In the genomic region with DNA sequence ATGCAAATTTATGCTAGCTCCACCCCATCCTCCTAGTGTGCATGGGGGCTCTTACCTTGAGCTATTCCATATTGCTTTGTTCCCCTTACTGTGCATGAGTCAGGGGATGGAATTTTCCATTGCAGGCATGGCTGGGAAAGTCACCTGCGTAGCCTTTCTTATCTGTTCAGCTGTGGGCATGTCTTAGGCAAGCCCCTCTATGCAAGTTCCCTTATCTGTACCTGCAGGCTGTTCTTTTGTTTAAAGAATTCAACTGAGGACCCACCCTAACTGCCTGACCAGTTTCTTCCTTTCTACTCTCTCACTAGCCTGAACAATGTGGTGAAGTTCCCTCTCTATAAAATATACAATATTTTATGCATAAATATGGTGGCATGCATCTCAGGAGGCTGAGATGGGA, we compare ENCODE assay signal across 1 cellular context.
TF ChIP-seq lines count a peak whose summit lies in the region.

No MANE protein-coding gene starts in this region.

TF ChIP-seq in K562, 482 proteins besides CTCF, POLR2A, EP300 and RAD21 (continued from another document and continues in another):
- TF ChIP-seq, protein P1, sequence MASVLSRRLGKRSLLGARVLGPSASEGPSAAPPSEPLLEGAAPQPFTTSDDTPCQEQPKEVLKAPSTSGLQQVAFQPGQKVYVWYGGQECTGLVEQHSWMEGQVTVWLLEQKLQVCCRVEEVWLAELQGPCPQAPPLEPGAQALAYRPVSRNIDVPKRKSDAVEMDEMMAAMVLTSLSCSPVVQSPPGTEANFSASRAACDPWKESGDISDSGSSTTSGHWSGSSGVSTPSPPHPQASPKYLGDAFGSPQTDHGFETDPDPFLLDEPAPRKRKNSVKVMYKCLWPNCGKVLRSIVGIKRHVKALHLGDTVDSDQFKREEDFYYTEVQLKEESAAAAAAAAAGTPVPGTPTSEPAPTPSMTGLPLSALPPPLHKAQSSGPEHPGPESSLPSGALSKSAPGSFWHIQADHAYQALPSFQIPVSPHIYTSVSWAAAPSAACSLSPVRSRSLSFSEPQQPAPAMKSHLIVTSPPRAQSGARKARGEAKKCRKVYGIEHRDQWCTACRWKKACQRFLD (CRISPR knock-in tag; IDR thresholded peaks at IDR 0.05) = no peak
- TF ChIP-seq NFIC (IDR thresholded peaks at IDR 0.05) = 0 out of 2 replicates have a peak, but pooled peaks have one; percentile 24
- no peak for TF ChIP-seq YBX1 (IDR thresholded peaks at IDR 0.05)
- TF ChIP-seq SIX5 (IDR thresholded peaks at IDR 0.05; ENCODE audit: borderline replicate concordance in 1 of 2, insufficient read depth in 1 of 2, low read depth in 1 of 2, low read length in 2 of 2) = no peak
- no peak for TF ChIP-seq MXI1 (IDR thresholded peaks at IDR 0.05; ENCODE audit: low read depth, low read length)
- no peak for TF ChIP-seq ZNF764 (CRISPR knock-in tag; IDR thresholded peaks at IDR 0.05; ENCODE audit: low read depth)
- no peak for TF ChIP-seq ASH1L (IDR thresholded peaks at IDR 0.05; ENCODE audit: borderline replicate concordance, low read depth, partially characterized antibody)
- TF ChIP-seq ZNF324 (CRISPR knock-in tag; IDR thresholded peaks at IDR 0.05) = no peak
- peak; percentile 79 for TF ChIP-seq ARID1B (IDR thresholded peaks at IDR 0.05)
- no peak for TF ChIP-seq NRF1 (conservative IDR thresholded peaks at IDR 0.05 in 1 of 2, IDR thresholded peaks at IDR 0.05 in 1 of 2)
- TF ChIP-seq, protein P2, sequence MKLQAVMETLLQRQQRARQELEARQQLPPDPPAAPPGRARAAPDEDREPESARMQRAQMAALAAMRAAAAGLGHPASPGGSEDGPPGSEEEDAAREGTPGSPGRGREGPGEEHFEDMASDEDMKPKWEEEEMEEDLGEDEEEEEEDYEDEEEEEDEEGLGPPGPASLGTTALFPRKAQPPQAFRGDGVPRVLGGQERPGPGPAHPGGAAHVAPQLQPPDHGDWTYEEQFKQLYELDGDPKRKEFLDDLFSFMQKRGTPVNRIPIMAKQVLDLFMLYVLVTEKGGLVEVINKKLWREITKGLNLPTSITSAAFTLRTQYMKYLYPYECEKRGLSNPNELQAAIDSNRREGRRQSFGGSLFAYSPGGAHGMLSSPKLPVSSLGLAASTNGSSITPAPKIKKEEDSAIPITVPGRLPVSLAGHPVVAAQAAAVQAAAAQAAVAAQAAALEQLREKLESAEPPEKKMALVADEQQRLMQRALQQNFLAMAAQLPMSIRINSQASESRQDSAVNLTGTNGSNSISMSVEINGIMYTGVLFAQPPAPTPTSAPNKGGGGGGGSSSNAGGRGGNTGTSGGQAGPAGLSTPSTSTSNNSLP (IDR thresholded peaks at IDR 0.05; ENCODE audit: borderline replicate concordance, low read depth, low read length) = no peak
- TF ChIP-seq, protein P3, sequence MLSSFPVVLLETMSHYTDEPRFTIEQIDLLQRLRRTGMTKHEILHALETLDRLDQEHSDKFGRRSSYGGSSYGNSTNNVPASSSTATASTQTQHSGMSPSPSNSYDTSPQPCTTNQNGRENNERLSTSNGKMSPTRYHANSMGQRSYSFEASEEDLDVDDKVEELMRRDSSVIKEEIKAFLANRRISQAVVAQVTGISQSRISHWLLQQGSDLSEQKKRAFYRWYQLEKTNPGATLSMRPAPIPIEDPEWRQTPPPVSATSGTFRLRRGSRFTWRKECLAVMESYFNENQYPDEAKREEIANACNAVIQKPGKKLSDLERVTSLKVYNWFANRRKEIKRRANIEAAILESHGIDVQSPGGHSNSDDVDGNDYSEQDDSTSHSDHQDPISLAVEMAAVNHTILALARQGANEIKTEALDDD (IDR thresholded peaks at IDR 0.05) = no peak
- TF ChIP-seq, protein P4, sequence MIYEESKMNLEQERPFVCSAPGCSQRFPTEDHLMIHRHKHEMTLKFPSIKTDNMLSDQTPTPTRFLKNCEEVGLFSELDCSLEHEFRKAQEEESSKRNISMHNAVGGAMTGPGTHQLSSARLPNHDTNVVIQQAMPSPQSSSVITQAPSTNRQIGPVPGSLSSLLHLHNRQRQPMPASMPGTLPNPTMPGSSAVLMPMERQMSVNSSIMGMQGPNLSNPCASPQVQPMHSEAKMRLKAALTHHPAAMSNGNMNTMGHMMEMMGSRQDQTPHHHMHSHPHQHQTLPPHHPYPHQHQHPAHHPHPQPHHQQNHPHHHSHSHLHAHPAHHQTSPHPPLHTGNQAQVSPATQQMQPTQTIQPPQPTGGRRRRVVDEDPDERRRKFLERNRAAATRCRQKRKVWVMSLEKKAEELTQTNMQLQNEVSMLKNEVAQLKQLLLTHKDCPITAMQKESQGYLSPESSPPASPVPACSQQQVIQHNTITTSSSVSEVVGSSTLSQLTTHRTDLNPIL (CRISPR knock-in tag; IDR thresholded peaks at IDR 0.05) = no peak
- TF ChIP-seq KHSRP (IDR thresholded peaks at IDR 0.05) = no peak
- TF ChIP-seq GATA2 (CRISPR knock-in tag; IDR thresholded peaks at IDR 0.05) = 0 out of 2 replicates have a peak, but pooled peaks have one; percentile 14
- no peak for TF ChIP-seq SPI1 (IDR thresholded peaks at IDR 0.05; ENCODE audit: borderline replicate concordance, low read depth, low read length)
- TF ChIP-seq JUND (IDR thresholded peaks at IDR 0.05; ENCODE audit: borderline replicate concordance, low read depth, low read length) = peak; percentile 7; the same call in 1 of the 2 replicates
- TF ChIP-seq JUND (tag; IDR thresholded peaks at IDR 0.05; ENCODE audit: borderline replicate concordance, low read depth, low read length) = peak; percentile 44; the same call in 1 of the 3 replicates
- TF ChIP-seq PCBP2 (IDR thresholded peaks at IDR 0.05; ENCODE audit: low read depth, low read length, poor library complexity, severe bottlenecking) = no peak
- TF ChIP-seq NCOA1 (IDR thresholded peaks at IDR 0.05; ENCODE audit: low read depth) = no peak
- no peak for TF ChIP-seq GABPA (tag; conservative IDR thresholded peaks at IDR 0.05; ENCODE audit: low read depth)
- no peak for TF ChIP-seq GATAD2A (IDR thresholded peaks at IDR 0.05)
- TF ChIP-seq STAT5A (IDR thresholded peaks at IDR 0.05; ENCODE audit: borderline replicate concordance, low read length) = peak; percentile 12; the same call in 1 of the 2 replicates
- TF ChIP-seq, protein P5, sequence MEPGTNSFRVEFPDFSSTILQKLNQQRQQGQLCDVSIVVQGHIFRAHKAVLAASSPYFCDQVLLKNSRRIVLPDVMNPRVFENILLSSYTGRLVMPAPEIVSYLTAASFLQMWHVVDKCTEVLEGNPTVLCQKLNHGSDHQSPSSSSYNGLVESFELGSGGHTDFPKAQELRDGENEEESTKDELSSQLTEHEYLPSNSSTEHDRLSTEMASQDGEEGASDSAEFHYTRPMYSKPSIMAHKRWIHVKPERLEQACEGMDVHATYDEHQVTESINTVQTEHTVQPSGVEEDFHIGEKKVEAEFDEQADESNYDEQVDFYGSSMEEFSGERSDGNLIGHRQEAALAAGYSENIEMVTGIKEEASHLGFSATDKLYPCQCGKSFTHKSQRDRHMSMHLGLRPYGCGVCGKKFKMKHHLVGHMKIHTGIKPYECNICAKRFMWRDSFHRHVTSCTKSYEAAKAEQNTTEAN (CRISPR knock-in tag; IDR thresholded peaks at IDR 0.05) = no peak
- TF ChIP-seq ZNF41 (CRISPR knock-in tag; conservative IDR thresholded peaks at IDR 0.05) = no peak
- no peak for TF ChIP-seq RAD51 (IDR thresholded peaks at IDR 0.05; ENCODE audit: borderline replicate concordance, low read depth)
- TF ChIP-seq, protein P6, sequence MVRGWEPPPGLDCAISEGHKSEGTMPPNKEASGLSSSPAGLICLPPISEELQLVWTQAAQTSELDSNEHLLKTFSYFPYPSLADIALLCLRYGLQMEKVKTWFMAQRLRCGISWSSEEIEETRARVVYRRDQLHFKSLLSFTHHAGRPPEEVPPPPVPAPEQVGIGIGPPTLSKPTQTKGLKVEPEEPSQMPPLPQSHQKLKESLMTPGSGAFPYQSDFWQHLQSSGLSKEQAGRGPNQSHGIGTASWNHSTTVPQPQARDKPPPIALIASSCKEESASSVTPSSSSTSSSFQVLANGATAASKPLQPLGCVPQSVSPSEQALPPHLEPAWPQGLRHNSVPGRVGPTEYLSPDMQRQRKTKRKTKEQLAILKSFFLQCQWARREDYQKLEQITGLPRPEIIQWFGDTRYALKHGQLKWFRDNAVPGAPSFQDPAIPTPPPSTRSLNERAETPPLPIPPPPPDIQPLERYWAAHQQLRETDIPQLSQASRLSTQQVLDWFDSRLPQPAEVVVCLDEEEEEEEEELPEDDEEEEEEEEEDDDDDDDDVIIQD (CRISPR knock-in tag; IDR thresholded peaks at IDR 0.05) = no peak
- peak; percentile 93 for TF ChIP-seq SOX6 (IDR thresholded peaks at IDR 0.05)
- no peak for TF ChIP-seq RBM34 (IDR thresholded peaks at IDR 0.05; ENCODE audit: borderline replicate concordance, insufficient read depth, low read length)
- TF ChIP-seq, protein P7, sequence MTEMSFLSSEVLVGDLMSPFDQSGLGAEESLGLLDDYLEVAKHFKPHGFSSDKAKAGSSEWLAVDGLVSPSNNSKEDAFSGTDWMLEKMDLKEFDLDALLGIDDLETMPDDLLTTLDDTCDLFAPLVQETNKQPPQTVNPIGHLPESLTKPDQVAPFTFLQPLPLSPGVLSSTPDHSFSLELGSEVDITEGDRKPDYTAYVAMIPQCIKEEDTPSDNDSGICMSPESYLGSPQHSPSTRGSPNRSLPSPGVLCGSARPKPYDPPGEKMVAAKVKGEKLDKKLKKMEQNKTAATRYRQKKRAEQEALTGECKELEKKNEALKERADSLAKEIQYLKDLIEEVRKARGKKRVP (CRISPR knock-in tag; IDR thresholded peaks at IDR 0.05) = no peak
- peak; percentile 76 for TF ChIP-seq CBFA2T2 (conservative IDR thresholded peaks at IDR 0.05)
- no peak for TF ChIP-seq ERF (CRISPR knock-in tag; IDR thresholded peaks at IDR 0.05)
- TF ChIP-seq, protein P8, sequence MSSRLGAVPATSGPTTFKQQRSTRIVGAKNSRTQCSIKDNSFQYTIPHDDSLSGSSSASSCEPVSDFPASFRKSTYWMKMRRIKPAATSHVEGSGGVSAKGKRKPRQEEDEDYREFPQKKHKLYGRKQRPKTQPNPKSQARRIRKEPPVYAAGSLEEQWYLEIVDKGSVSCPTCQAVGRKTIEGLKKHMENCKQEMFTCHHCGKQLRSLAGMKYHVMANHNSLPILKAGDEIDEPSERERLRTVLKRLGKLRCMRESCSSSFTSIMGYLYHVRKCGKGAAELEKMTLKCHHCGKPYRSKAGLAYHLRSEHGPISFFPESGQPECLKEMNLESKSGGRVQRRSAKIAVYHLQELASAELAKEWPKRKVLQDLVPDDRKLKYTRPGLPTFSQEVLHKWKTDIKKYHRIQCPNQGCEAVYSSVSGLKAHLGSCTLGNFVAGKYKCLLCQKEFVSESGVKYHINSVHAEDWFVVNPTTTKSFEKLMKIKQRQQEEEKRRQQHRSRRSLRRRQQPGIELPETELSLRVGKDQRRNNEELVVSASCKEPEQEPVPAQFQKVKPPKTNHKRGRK (tag; IDR thresholded peaks at IDR 0.05) = no peak
- no peak for TF ChIP-seq ZNF79 (CRISPR knock-in tag; IDR thresholded peaks at IDR 0.05; ENCODE audit: low read depth)
- no peak for TF ChIP-seq NFYB (IDR thresholded peaks at IDR 0.05; ENCODE audit: extremely low read depth, insufficient read length)
- no peak for TF ChIP-seq TAF7 (tag; IDR thresholded peaks at IDR 0.05)
- no peak for TF ChIP-seq TAF15 (IDR thresholded peaks at IDR 0.05; ENCODE audit: low read depth, low read length)
- TF ChIP-seq SMARCE1 (IDR thresholded peaks at IDR 0.05) = peak; percentile 26; the same call in 1 of the 2 replicates
- no peak for TF ChIP-seq ZNF384 (IDR thresholded peaks at IDR 0.05; ENCODE audit: low read depth, low read length)
- 0 out of 2 replicates have a peak, but pooled peaks have one; percentile 34 for TF ChIP-seq CXXC5 (CRISPR knock-in tag; IDR thresholded peaks at IDR 0.05)
- TF ChIP-seq ZNF780A (CRISPR knock-in tag; IDR thresholded peaks at IDR 0.05) = no peak
- no peak for TF ChIP-seq POLR3G (IDR thresholded peaks at IDR 0.05; ENCODE audit: extremely low read depth, insufficient read length, insufficient replicate concordance)
- TF ChIP-seq ETV1 (tag; conservative IDR thresholded peaks at IDR 0.05; ENCODE audit: low read depth) = no peak
- TF ChIP-seq, protein P9, sequence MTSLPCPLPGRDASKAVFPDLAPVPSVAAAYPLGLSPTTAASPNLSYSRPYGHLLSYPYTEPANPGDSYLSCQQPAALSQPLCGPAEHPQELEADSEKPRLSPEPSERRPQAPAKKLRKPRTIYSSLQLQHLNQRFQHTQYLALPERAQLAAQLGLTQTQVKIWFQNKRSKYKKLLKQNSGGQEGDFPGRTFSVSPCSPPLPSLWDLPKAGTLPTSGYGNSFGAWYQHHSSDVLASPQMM (CRISPR knock-in tag; IDR thresholded peaks at IDR 0.05) = no peak
- TF ChIP-seq PHB2 (IDR thresholded peaks at IDR 0.05; ENCODE audit: low read depth) = no peak
- TF ChIP-seq TOE1 (IDR thresholded peaks at IDR 0.05; ENCODE audit: borderline replicate concordance) = no peak
- TF ChIP-seq TOE1 (CRISPR knock-in tag; IDR thresholded peaks at IDR 0.05; ENCODE audit: borderline replicate concordance, low read depth) = no peak
- TF ChIP-seq, protein P10, sequence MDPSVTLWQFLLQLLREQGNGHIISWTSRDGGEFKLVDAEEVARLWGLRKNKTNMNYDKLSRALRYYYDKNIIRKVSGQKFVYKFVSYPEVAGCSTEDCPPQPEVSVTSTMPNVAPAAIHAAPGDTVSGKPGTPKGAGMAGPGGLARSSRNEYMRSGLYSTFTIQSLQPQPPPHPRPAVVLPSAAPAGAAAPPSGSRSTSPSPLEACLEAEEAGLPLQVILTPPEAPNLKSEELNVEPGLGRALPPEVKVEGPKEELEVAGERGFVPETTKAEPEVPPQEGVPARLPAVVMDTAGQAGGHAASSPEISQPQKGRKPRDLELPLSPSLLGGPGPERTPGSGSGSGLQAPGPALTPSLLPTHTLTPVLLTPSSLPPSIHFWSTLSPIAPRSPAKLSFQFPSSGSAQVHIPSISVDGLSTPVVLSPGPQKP (CRISPR knock-in tag; IDR thresholded peaks at IDR 0.05) = no peak
- peak; percentile 74 for TF ChIP-seq TAL1 (IDR thresholded peaks at IDR 0.05)
- no peak for TF ChIP-seq ELF2 (CRISPR knock-in tag; IDR thresholded peaks at IDR 0.05)
- TF ChIP-seq, protein P11, sequence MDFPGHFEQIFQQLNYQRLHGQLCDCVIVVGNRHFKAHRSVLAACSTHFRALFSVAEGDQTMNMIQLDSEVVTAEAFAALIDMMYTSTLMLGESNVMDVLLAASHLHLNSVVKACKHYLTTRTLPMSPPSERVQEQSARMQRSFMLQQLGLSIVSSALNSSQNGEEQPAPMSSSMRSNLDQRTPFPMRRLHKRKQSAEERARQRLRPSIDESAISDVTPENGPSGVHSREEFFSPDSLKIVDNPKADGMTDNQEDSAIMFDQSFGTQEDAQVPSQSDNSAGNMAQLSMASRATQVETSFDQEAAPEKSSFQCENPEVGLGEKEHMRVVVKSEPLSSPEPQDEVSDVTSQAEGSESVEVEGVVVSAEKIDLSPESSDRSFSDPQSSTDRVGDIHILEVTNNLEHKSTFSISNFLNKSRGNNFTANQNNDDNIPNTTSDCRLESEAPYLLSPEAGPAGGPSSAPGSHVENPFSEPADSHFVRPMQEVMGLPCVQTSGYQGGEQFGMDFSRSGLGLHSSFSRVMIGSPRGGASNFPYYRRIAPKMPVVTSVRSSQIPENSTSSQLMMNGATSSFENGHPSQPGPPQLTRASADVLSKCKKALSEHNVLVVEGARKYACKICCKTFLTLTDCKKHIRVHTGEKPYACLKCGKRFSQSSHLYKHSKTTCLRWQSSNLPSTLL (IDR thresholded peaks at IDR 0.05) = no peak
- no peak for TF ChIP-seq RUNX1 (IDR thresholded peaks at IDR 0.05; ENCODE audit: low read depth)
- TF ChIP-seq ELF1 (tag; IDR thresholded peaks at IDR 0.05) = no peak
- peak; percentile 91 to 95 for TF ChIP-seq TRIM24 (IDR thresholded peaks at IDR 0.05)
- TF ChIP-seq CREM (IDR thresholded peaks at IDR 0.05; ENCODE audit: low read depth) = no peak
- TF ChIP-seq CEBPB (tag; IDR thresholded peaks at IDR 0.05) = peak; percentile 73
- no peak for TF ChIP-seq KLF6 (CRISPR knock-in tag; IDR thresholded peaks at IDR 0.05; ENCODE audit: borderline replicate concordance)
